Comparison of ENCODE assay signal across 1 cellular context in the genomic region with DNA sequence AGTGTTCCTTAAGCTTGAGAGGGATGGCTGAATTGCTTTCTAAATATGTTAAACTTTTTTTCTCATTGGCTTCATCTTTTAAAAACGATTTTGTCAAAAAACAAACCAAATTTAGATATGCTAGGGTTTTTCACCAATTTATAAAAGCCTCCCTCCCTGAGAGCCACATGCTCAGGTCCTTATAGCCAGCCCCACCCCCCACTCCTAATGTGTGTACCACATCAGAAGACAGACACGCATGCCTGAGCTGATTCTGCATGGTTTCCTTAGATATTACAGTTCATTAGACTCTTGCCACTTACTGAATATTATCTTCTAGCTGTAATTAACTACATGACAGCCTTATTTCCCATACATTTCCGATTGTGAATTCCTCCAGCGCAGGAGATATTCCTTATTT.
A peak's percentile ranks its signal among the peaks of the same experiment; 100 is the strongest.
TF ChIP-seq lines count a peak whose summit lies in the region.

No MANE protein-coding gene starts in this region.

TF ChIP-seq in HEK293, 187 proteins besides CTCF, POLR2A, EP300 and RAD21 (continued from another document):
- TF ChIP-seq, protein P1, sequence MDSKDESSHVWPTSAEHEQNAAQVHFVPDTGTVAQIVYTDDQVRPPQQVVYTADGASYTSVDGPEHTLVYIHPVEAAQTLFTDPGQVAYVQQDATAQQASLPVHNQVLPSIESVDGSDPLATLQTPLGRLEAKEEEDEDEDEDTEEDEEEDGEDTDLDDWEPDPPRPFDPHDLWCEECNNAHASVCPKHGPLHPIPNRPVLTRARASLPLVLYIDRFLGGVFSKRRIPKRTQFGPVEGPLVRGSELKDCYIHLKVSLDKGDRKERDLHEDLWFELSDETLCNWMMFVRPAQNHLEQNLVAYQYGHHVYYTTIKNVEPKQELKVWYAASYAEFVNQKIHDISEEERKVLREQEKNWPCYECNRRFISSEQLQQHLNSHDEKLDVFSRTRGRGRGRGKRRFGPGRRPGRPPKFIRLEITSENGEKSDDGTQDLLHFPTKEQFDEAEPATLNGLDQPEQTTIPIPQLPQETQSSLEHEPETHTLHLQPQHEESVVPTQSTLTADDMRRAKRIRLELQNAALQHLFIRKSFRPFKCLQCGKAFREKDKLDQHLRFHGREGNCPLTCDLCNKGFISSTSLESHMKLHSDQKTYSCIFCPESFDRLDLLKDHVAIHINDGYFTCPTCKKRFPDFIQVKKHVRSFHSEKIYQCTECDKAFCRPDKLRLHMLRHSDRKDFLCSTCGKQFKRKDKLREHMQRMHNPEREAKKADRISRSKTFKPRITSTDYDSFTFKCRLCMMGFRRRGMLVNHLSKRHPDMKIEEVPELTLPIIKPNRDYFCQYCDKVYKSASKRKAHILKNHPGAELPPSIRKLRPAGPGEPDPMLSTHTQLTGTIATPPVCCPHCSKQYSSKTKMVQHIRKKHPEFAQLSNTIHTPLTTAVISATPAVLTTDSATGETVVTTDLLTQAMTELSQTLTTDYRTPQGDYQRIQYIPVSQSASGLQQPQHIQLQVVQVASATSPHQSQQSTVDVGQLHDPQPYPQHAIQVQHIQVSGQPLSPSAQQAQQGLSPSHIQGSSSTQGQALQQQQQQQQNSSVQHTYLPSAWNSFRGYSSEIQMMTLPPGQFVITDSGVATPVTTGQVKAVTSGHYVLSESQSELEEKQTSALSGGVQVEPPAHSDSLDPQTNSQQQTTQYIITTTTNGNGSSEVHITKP (tag by site-specific recombination; IDR thresholded peaks at IDR 0.05): peak; percentile 86
- 0 out of 2 replicates have a peak, but pooled peaks have one; percentile 28 for TF ChIP-seq ZNF660 (tag by site-specific recombination; IDR thresholded peaks at IDR 0.05)
- peak; percentile 92 for TF ChIP-seq ZNF664 (tag by site-specific recombination; IDR thresholded peaks at IDR 0.05)
- 0 out of 2 replicates have a peak, but pooled peaks have one; percentile 23 for TF ChIP-seq KLF9 (tag by site-specific recombination; IDR thresholded peaks at IDR 0.05; ENCODE audit: low read depth)
- no peak for TF ChIP-seq ZNF138 (tag by site-specific recombination; IDR thresholded peaks at IDR 0.05; ENCODE audit: borderline replicate concordance)
